Comparison of ENCODE assay signal across 15 cellular contexts in genomic region chr2:101803945-101804696, GRCh38.
A peak's percentile ranks its signal among the peaks of the same experiment; 100 is the strongest.
DNase-seq lines count a peak whose midpoint lies in the region; ATAC-seq and TF ChIP-seq lines count a peak whose summit lies in the region.
"Had no signal": no experiment of that assay in that cellular context is flagged by ENCODE, and none has a peak within 500 bp of the region (broad histone marks: within the 10 kb centered on the region; RNA-seq: fewer than 3 reads in every experiment).

No MANE protein-coding gene starts in this region.

- no peak overlapping the region for H3K14ac ChIP-seq in trophoblast cell (ENCODE audit: low read length)

- BruUV-seq in PC-9 (replicated peaks; lab: Mats Ljungman, UMichigan) = no TSS peak

- H3K27ac ChIP-seq in GM23248 (0 out of 2 replicates have a peak overlapping the region, but pooled peaks have one; percentile 4), PC-9 (peak overlapping the region; percentile 63), fibroblast of lung (ENCODE audit: insufficient read depth, low read length) (peak overlapping the region; percentile 24), trophoblast cell (ENCODE audit: low read depth, low read length) (peak overlapping the region; percentile 100), gastroesophageal sphincter (no peak overlapping the region)
- H3K27ac ChIP-seq: parathyroid adenoma, transverse colon, VCaP had no signal

- no peak for TF ChIP-seq POLR2A in gastroesophageal sphincter (IDR thresholded peaks at IDR 0.05)

- H2AFZ ChIP-seq in GM23248 (no peak overlapping the region), PC-9 (no peak overlapping the region), fibroblast of lung (ENCODE audit: low read length) (no peak overlapping the region), trophoblast cell (ENCODE audit: insufficient read depth, low read length, poor library complexity) (no peak overlapping the region)
- H2AFZ ChIP-seq: parathyroid adenoma had no signal

- no peak overlapping the region for H4K12ac ChIP-seq in trophoblast cell (ENCODE audit: low read depth, low read length)

- no peak for ATAC-seq in gastroesophageal sphincter

- no peak overlapping the region for H2BK120ac ChIP-seq in trophoblast cell (ENCODE audit: insufficient read depth, low read length, poor library complexity)

- no peak overlapping the region for H2BK12ac ChIP-seq in trophoblast cell (ENCODE audit: low read length)

- peaks cover 32% of the 10 kb centered on the region for H3K79me1 ChIP-seq in trophoblast cell (ENCODE audit: low read length)

- CTCF ChIA-PET in PC-9 (lab: Charles Lee) = no interaction called here

- in situ Hi-C loops in GM23248 (cut with MboI) = no loop called here

- no peaks in the 10 kb centered on the region; the same call in 1 of the 2 replicates for H4K20me1 ChIP-seq in GM23248 (ENCODE audit: insufficient read depth)
- H4K20me1 ChIP-seq in PC-9 (ENCODE audit: insufficient read depth) = peaks cover 7% of the 10 kb centered on the region; the same call in 1 of the 2 replicates
- no peaks in the 10 kb centered on the region for H4K20me1 ChIP-seq in fibroblast of lung (ENCODE audit: control insufficient read depth, extremely low read depth, insufficient read depth, low read length)

- H3K9me2 ChIP-seq in GM23248 (ENCODE audit: insufficient read depth) (no peaks in the 10 kb centered on the region), PC-9 (ENCODE audit: insufficient read depth) (no peaks in the 10 kb centered on the region)

- no peak for TF ChIP-seq EP300 in gastroesophageal sphincter (IDR thresholded peaks at IDR 0.05)

- POLR2A ChIA-PET in PC-9 (lab: Charles Lee; ENCODE audit: unreplicated experiment) = no interaction called here

- H4K91ac ChIP-seq in trophoblast cell (ENCODE audit: low read depth, low read length) = peak overlapping the region; percentile 94

- no peak overlapping the region for H3K4me3 ChIP-seq in GM23248
- no peak overlapping the region; the same call in 1 of the 2 replicates for H3K4me3 ChIP-seq in PC-9
- no peak overlapping the region for H3K4me3 ChIP-seq in fibroblast of lung (replicated peaks in 1 of 4; ENCODE audit: control extremely low read depth in 1 of 4, insufficient read depth in 1 of 4, low read depth in 3 of 4, low read length in 4 of 4)
- no peak overlapping the region for H3K4me3 ChIP-seq in trophoblast cell (ENCODE audit: low read depth, low read length)
- H3K4me3 ChIP-seq in H7 (ENCODE audit: insufficient read depth, low read depth, low read length) = no peak overlapping the region
- H3K4me3 ChIP-seq in gastroesophageal sphincter = no peak overlapping the region
- H3K4me3 ChIP-seq: transverse colon had no signal

- intact Hi-C loops in PC-9 (cut with micrococcal nuclease; ENCODE audit: unreplicated experiment) = no loop called here

- peaks cover 56% of the 10 kb centered on the region for H3K4me1 ChIP-seq in GM23248 (ENCODE audit: insufficient read depth)
- peaks cover 70% of the 10 kb centered on the region for H3K4me1 ChIP-seq in PC-9 (replicated peaks; ENCODE audit: insufficient read depth)
- peaks cover 25% of the 10 kb centered on the region for H3K4me1 ChIP-seq in fibroblast of lung (ENCODE audit: control insufficient read depth, extremely low read depth, insufficient read depth, low read length)
- H3K4me1 ChIP-seq in trophoblast cell (ENCODE audit: control insufficient read depth in 1 of 2, insufficient read depth in 2 of 2, low read length in 2 of 2) = peaks cover 29 to 44% of the 10 kb centered on the region in 2 experiments
- peaks cover 0 to 44% (median 11%) of the 10 kb centered on the region in 3 donors for H3K4me1 ChIP-seq in gastroesophageal sphincter
- H3K4me1 ChIP-seq: parathyroid adenoma had no signal

- WGBS in GM23248 (ENCODE audit: low coverage in 1 of 2, low lambda C conversion rate in 2 of 2, missing lambda C conversion rate in 2 of 2), 2 experiments = 49 to 50% methylated on average over 8 of the region's 8 CpGs
- WGBS in trophoblast cell (ENCODE audit: extremely low coverage, insufficient coverage, insufficient read length) = no CpG with 5 or more reads among the region's 8 CpGs
- WGBS in gastroesophageal sphincter (ENCODE audit: low coverage in 1 of 2), 2 donors = 55 to 63% methylated on average over 5 to 8 of the region's 8 CpGs

- H3K36me3 ChIP-seq in GM23248 (ENCODE audit: low read depth) (no peaks in the 10 kb centered on the region; the same call in 1 of the 2 replicates), PC-9 (ENCODE audit: low read depth) (no peaks in the 10 kb centered on the region), fibroblast of lung (ENCODE audit: control insufficient read depth, insufficient read depth, low read length) (no peaks in the 10 kb centered on the region), trophoblast cell (ENCODE audit: control insufficient read depth in 1 of 2, insufficient read depth in 2 of 2, low read length in 2 of 2) (peaks cover 0 to 3% of the 10 kb centered on the region in 2 experiments), H7 (replicated peaks; ENCODE audit: control insufficient read depth, insufficient read depth, low read length) (no peaks in the 10 kb centered on the region; the same call in 1 of the 2 replicates), gastroesophageal sphincter (no peaks in the 10 kb centered on the region)
- H3K36me3 ChIP-seq: transverse colon had no signal

- no peaks in the 10 kb centered on the region for H3K27me3 ChIP-seq in GM23248 (replicated peaks; ENCODE audit: insufficient read depth)
- no peaks in the 10 kb centered on the region for H3K27me3 ChIP-seq in PC-9 (ENCODE audit: insufficient read depth, low read depth)
- no peaks in the 10 kb centered on the region for H3K27me3 ChIP-seq in fibroblast of lung (ENCODE audit: control insufficient read depth, insufficient read depth, low read length)
- H3K27me3 ChIP-seq in trophoblast cell (ENCODE audit: insufficient read depth, low read length) = no peaks in the 10 kb centered on the region
- no peaks in the 10 kb centered on the region for H3K27me3 ChIP-seq in H7 (ENCODE audit: control insufficient read depth, insufficient read depth, low read length)
- no peaks in the 10 kb centered on the region for H3K27me3 ChIP-seq in gastroesophageal sphincter
- H3K27me3 ChIP-seq: transverse colon had no signal

- no peak overlapping the region for H4K8ac ChIP-seq in trophoblast cell (ENCODE audit: low read depth, low read length)

- peaks cover 100% of the 10 kb centered on the region for H3K79me2 ChIP-seq in GM23248 (ENCODE audit: insufficient read depth)
- peaks cover 96% of the 10 kb centered on the region for H3K79me2 ChIP-seq in PC-9 (ENCODE audit: low read depth)
- H3K79me2 ChIP-seq in fibroblast of lung (ENCODE audit: control insufficient read depth, insufficient read depth, low read length) = peaks cover 90% of the 10 kb centered on the region
- H3K79me2 ChIP-seq in trophoblast cell (ENCODE audit: control insufficient read depth, insufficient read depth, low read length, poor library complexity) = peaks cover 8% of the 10 kb centered on the region

- no peak overlapping the region for H3K4ac ChIP-seq in trophoblast cell (ENCODE audit: low read depth, low read length)

- H3K9me3 ChIP-seq in GM23248 (ENCODE audit: low read depth) (no peaks in the 10 kb centered on the region), PC-9 (ENCODE audit: insufficient read depth, low read depth) (no peaks in the 10 kb centered on the region), fibroblast of lung (ENCODE audit: control insufficient read depth, insufficient read depth, low read depth, low read length) (no peaks in the 10 kb centered on the region), trophoblast cell (ENCODE audit: insufficient read depth, low read depth, low read length) (no peaks in the 10 kb centered on the region), gastroesophageal sphincter (no peaks in the 10 kb centered on the region)
- H3K9me3 ChIP-seq: transverse colon had no signal

- no peak for TF ChIP-seq CTCF in PC-9 (conservative IDR thresholded peaks at IDR 0.05)
- no peak for TF ChIP-seq CTCF in fibroblast of lung (conservative IDR thresholded peaks at IDR 0.05 in 1 of 2, IDR thresholded peaks at IDR 0.05 in 1 of 2; ENCODE audit: low read depth in 1 of 2, low read length in 2 of 2)
- TF ChIP-seq CTCF in GM10266 (IDR thresholded peaks at IDR 0.05; ENCODE audit: control insufficient read depth, insufficient read depth, low read depth, missing control alignments) = no peak
- no peak for TF ChIP-seq CTCF in gastroesophageal sphincter (IDR thresholded peaks at IDR 0.05)

- H3K18ac ChIP-seq in trophoblast cell (ENCODE audit: low read length) = no peak overlapping the region

- H3F3A ChIP-seq in GM23248 (ENCODE audit: insufficient read depth) (peaks cover 42% of the 10 kb centered on the region), PC-9 (ENCODE audit: insufficient read depth, low read depth) (peaks cover 46% of the 10 kb centered on the region)

- H3K4me2 ChIP-seq in GM23248 (ENCODE audit: unreplicated experiment) (no peak overlapping the region), PC-9 (peak overlapping the region; percentile 61), fibroblast of lung (ENCODE audit: extremely low read depth, insufficient read depth, low read length) (no peak overlapping the region), trophoblast cell (ENCODE audit: low read length) (peak overlapping the region; percentile 46)

- no peak overlapping the region for H2AK5ac ChIP-seq in trophoblast cell (ENCODE audit: low read length)

- H3K23ac ChIP-seq in trophoblast cell (ENCODE audit: low read length) = no peak overlapping the region

- H2BK5ac ChIP-seq in trophoblast cell (ENCODE audit: low read depth, low read length, poor library complexity) = peak overlapping the region; percentile 94

- DNase-seq in GM23248 (peak; percentile 30), PC-9 (no peak), fibroblast of lung (ENCODE audit: low read depth in 2 of 2) (peak in 1 of 2 donors; percentile 59), trophoblast cell (peak; percentile 43 to 44), H7 (no peak), GM10266 (ENCODE audit: extremely low spot score) (no peak), A172 (ENCODE audit: low spot score) (no peak)
- DNase-seq: activated effector memory CD4-positive, alpha-beta T cell treated with anti-CD3 and anti-CD28 coated beads, Interleukin-2, amount 50 U/mL, for 16 hours; DMS79 treated with DMSO at 0.1 percent for 48 hours; NCI-H1048; OCI-M1; transverse colon had no signal

- H3K9ac ChIP-seq in GM23248 = no peak overlapping the region
- no peak overlapping the region for H3K9ac ChIP-seq in fibroblast of lung (ENCODE audit: insufficient read depth, low read length)
- H3K9ac ChIP-seq in trophoblast cell (ENCODE audit: low read length) = no peak overlapping the region
- H3K9ac ChIP-seq: parathyroid adenoma had no signal

Comparison
In these comparisons a context has a peak if more than half of its experiments do, and no peak if none do; other contexts are left out.
1. DNase-seq: peak in GM23248 (single experiment) and trophoblast cell (2 of 2); none in PC-9 (0 of 2), H7 (single experiment), GM10266 (single experiment) and A172 (single experiment).
2. H3K27ac ChIP-seq: peak in GM23248 (single experiment), PC-9 (single experiment), fibroblast of lung (single experiment) and trophoblast cell (single experiment); none in gastroesophageal sphincter (0 of 4).
3. H3K4me2 ChIP-seq: peak in PC-9 (single experiment) and trophoblast cell (single experiment); none in GM23248 (single experiment) and fibroblast of lung (single experiment).